2 cellular contexts compared by ENCODE assay signal in the genomic region with DNA sequence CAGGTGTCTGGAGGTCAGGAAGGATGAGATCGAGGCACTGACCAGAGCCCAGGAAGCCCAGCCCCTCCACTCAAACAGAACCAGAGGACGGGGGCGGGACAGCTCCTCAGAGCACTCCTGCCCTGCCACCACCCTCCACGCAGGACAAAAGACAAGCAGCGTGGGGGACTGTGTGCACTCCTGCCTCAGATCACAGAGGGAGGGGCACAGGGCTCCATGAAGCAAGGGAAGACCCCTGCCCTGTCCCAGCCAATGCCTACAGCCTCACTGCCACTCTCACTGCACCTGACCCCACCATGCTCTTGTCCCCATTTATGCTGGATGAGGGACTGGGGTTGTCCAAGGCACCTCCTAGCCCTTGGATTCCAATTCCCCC.
TF ChIP-seq lines count a peak whose summit lies in the region.

No MANE protein-coding gene starts in this region.

TF ChIP-seq in SK-N-SH treated with all-trans-retinoic acid at 6 μM for 48 hours, 23 proteins besides CTCF, POLR2A, EP300 and RAD21 (continued from another document):
- TF ChIP-seq, protein P1, sequence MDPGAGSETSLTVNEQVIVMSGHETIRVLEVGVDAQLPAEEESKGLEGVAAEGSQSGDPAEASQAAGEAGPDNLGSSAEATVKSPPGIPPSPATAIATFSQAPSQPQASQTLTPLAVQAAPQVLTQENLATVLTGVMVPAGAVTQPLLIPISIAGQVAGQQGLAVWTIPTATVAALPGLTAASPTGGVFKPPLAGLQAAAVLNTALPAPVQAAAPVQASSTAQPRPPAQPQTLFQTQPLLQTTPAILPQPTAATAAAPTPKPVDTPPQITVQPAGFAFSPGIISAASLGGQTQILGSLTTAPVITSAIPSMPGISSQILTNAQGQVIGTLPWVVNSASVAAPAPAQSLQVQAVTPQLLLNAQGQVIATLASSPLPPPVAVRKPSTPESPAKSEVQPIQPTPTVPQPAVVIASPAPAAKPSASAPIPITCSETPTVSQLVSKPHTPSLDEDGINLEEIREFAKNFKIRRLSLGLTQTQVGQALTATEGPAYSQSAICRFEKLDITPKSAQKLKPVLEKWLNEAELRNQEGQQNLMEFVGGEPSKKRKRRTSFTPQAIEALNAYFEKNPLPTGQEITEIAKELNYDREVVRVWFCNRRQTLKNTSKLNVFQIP (CRISPR knock-in tag; IDR thresholded peaks at IDR 0.05; ENCODE audit: borderline replicate concordance, low read depth) = no peak
- TF ChIP-seq ARNTL (CRISPR knock-in tag; IDR thresholded peaks at IDR 0.05; ENCODE audit: borderline replicate concordance, low read depth) (no peak), CSDC2 (CRISPR knock-in tag; IDR thresholded peaks at IDR 0.05) (no peak), GLIS3 (CRISPR knock-in tag; IDR thresholded peaks at IDR 0.05) (no peak), OSR1 (CRISPR knock-in tag; IDR thresholded peaks at IDR 0.05) (no peak), ZNF8 (CRISPR knock-in tag; IDR thresholded peaks at IDR 0.05) (no peak), TOX (CRISPR knock-in tag; IDR thresholded peaks at IDR 0.05; ENCODE audit: borderline replicate concordance) (no peak), ZC3H10 (CRISPR knock-in tag; IDR thresholded peaks at IDR 0.05) (no peak), TCF4 (CRISPR knock-in tag; IDR thresholded peaks at IDR 0.05; ENCODE audit: borderline replicate concordance) (no peak), ZNF565 (CRISPR knock-in tag; conservative IDR thresholded peaks at IDR 0.05; ENCODE audit: low read depth) (no peak), ZNF70 (CRISPR knock-in tag; IDR thresholded peaks at IDR 0.05) (no peak), PPARA (CRISPR knock-in tag; IDR thresholded peaks at IDR 0.05; ENCODE audit: borderline replicate concordance) (no peak)
- TF ChIP-seq, protein P2, sequence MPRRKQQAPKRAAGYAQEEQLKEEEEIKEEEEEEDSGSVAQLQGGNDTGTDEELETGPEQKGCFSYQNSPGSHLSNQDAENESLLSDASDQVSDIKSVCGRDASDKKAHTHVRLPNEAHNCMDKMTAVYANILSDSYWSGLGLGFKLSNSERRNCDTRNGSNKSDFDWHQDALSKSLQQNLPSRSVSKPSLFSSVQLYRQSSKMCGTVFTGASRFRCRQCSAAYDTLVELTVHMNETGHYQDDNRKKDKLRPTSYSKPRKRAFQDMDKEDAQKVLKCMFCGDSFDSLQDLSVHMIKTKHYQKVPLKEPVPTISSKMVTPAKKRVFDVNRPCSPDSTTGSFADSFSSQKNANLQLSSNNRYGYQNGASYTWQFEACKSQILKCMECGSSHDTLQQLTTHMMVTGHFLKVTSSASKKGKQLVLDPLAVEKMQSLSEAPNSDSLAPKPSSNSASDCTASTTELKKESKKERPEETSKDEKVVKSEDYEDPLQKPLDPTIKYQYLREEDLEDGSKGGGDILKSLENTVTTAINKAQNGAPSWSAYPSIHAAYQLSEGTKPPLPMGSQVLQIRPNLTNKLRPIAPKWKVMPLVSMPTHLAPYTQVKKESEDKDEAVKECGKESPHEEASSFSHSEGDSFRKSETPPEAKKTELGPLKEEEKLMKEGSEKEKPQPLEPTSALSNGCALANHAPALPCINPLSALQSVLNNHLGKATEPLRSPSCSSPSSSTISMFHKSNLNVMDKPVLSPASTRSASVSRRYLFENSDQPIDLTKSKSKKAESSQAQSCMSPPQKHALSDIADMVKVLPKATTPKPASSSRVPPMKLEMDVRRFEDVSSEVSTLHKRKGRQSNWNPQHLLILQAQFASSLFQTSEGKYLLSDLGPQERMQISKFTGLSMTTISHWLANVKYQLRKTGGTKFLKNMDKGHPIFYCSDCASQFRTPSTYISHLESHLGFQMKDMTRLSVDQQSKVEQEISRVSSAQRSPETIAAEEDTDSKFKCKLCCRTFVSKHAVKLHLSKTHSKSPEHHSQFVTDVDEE (CRISPR knock-in tag; IDR thresholded peaks at IDR 0.05) = no peak
- TF ChIP-seq, protein P3, sequence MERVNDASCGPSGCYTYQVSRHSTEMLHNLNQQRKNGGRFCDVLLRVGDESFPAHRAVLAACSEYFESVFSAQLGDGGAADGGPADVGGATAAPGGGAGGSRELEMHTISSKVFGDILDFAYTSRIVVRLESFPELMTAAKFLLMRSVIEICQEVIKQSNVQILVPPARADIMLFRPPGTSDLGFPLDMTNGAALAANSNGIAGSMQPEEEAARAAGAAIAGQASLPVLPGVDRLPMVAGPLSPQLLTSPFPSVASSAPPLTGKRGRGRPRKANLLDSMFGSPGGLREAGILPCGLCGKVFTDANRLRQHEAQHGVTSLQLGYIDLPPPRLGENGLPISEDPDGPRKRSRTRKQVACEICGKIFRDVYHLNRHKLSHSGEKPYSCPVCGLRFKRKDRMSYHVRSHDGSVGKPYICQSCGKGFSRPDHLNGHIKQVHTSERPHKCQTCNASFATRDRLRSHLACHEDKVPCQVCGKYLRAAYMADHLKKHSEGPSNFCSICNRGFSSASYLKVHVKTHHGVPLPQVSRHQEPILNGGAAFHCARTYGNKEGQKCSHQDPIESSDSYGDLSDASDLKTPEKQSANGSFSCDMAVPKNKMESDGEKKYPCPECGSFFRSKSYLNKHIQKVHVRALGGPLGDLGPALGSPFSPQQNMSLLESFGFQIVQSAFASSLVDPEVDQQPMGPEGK (CRISPR knock-in tag; IDR thresholded peaks at IDR 0.05; ENCODE audit: borderline replicate concordance) = no peak

TF ChIP-seq in SK-N-SH, 30 proteins besides CTCF, POLR2A, EP300 and RAD21 (continued from another document):
- TF ChIP-seq, protein P4, sequence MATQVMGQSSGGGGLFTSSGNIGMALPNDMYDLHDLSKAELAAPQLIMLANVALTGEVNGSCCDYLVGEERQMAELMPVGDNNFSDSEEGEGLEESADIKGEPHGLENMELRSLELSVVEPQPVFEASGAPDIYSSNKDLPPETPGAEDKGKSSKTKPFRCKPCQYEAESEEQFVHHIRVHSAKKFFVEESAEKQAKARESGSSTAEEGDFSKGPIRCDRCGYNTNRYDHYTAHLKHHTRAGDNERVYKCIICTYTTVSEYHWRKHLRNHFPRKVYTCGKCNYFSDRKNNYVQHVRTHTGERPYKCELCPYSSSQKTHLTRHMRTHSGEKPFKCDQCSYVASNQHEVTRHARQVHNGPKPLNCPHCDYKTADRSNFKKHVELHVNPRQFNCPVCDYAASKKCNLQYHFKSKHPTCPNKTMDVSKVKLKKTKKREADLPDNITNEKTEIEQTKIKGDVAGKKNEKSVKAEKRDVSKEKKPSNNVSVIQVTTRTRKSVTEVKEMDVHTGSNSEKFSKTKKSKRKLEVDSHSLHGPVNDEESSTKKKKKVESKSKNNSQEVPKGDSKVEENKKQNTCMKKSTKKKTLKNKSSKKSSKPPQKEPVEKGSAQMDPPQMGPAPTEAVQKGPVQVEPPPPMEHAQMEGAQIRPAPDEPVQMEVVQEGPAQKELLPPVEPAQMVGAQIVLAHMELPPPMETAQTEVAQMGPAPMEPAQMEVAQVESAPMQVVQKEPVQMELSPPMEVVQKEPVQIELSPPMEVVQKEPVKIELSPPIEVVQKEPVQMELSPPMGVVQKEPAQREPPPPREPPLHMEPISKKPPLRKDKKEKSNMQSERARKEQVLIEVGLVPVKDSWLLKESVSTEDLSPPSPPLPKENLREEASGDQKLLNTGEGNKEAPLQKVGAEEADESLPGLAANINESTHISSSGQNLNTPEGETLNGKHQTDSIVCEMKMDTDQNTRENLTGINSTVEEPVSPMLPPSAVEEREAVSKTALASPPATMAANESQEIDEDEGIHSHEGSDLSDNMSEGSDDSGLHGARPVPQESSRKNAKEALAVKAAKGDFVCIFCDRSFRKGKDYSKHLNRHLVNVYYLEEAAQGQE (IDR thresholded peaks at IDR 0.05; ENCODE audit: low read depth, low read length) = no peak
- TF ChIP-seq GATA2 (CRISPR knock-in tag; IDR thresholded peaks at IDR 0.05) (no peak), MXI1 (IDR thresholded peaks at IDR 0.05; ENCODE audit: low read depth, low read length) (no peak), CHD2 (IDR thresholded peaks at IDR 0.05; ENCODE audit: low read length, partially characterized antibody) (no peak), FOXJ3 (CRISPR knock-in tag; IDR thresholded peaks at IDR 0.05) (no peak), TAF1 (IDR thresholded peaks at IDR 0.05; ENCODE audit: borderline replicate concordance, low read depth, low read length) (no peak), NFIC (IDR thresholded peaks at IDR 0.05; ENCODE audit: borderline replicate concordance) (no peak), SIN3A (IDR thresholded peaks at IDR 0.05; ENCODE audit: borderline replicate concordance, low read depth, low read length) (no peak)
- TF ChIP-seq, protein P5, sequence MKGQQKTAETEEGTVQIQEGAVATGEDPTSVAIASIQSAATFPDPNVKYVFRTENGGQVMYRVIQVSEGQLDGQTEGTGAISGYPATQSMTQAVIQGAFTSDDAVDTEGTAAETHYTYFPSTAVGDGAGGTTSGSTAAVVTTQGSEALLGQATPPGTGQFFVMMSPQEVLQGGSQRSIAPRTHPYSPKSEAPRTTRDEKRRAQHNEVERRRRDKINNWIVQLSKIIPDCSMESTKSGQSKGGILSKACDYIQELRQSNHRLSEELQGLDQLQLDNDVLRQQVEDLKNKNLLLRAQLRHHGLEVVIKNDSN (IDR thresholded peaks at IDR 0.05; ENCODE audit: borderline replicate concordance, low read depth) = no peak
- TF ChIP-seq, protein P6, sequence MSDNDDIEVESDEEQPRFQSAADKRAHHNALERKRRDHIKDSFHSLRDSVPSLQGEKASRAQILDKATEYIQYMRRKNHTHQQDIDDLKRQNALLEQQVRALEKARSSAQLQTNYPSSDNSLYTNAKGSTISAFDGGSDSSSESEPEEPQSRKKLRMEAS (IDR thresholded peaks at IDR 0.05; ENCODE audit: low read depth) = no peak
TF ChIP-seq in SK-N-SH: peak in this region for 0.
